In the genomic region with DNA sequence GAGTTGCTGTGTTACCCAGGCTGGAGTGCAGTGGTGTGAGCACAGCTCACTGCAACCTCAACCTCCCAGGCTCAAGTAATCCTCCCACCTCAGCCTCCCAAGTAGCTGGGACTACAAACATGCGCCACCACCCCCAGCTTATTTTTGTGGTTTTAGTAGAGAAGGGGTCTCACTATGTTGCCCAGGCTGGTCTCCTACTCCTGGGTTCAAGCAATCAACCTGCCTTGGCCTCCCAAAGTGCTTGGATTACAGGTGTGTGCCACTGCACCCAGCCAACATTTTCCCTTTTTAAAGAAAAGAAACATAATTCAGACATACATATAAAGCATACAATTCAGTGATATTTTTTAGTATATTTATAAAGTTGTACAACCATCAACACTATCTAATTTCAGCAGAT, we compare ENCODE assay signal across 1 cellular context.
A peak's percentile ranks its signal among the peaks of the same experiment; 100 is the strongest.
TF ChIP-seq lines count a peak whose summit lies in the region.

No MANE protein-coding gene starts in this region.

TF ChIP-seq in WTC11, 78 proteins besides CTCF, POLR2A, EP300 and RAD21:
- TF ChIP-seq, protein P1, sequence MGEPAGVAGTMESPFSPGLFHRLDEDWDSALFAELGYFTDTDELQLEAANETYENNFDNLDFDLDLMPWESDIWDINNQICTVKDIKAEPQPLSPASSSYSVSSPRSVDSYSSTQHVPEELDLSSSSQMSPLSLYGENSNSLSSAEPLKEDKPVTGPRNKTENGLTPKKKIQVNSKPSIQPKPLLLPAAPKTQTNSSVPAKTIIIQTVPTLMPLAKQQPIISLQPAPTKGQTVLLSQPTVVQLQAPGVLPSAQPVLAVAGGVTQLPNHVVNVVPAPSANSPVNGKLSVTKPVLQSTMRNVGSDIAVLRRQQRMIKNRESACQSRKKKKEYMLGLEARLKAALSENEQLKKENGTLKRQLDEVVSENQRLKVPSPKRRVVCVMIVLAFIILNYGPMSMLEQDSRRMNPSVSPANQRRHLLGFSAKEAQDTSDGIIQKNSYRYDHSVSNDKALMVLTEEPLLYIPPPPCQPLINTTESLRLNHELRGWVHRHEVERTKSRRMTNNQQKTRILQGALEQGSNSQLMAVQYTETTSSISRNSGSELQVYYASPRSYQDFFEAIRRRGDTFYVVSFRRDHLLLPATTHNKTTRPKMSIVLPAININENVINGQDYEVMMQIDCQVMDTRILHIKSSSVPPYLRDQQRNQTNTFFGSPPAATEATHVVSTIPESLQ (CRISPR knock-in tag; IDR thresholded peaks at IDR 0.05), result no peak
- TF ChIP-seq NFYB (CRISPR knock-in tag; conservative IDR thresholded peaks at IDR 0.05; ENCODE audit: low read depth) (no peak), ATF1 (CRISPR knock-in tag; IDR thresholded peaks at IDR 0.05) (no peak), GTF2I (CRISPR knock-in tag; conservative IDR thresholded peaks at IDR 0.05) (0 out of 2 replicates have a peak, but pooled peaks have one; percentile 14), ZNF121 (CRISPR knock-in tag; IDR thresholded peaks at IDR 0.05) (peak; percentile 94)
- TF ChIP-seq, protein P2, sequence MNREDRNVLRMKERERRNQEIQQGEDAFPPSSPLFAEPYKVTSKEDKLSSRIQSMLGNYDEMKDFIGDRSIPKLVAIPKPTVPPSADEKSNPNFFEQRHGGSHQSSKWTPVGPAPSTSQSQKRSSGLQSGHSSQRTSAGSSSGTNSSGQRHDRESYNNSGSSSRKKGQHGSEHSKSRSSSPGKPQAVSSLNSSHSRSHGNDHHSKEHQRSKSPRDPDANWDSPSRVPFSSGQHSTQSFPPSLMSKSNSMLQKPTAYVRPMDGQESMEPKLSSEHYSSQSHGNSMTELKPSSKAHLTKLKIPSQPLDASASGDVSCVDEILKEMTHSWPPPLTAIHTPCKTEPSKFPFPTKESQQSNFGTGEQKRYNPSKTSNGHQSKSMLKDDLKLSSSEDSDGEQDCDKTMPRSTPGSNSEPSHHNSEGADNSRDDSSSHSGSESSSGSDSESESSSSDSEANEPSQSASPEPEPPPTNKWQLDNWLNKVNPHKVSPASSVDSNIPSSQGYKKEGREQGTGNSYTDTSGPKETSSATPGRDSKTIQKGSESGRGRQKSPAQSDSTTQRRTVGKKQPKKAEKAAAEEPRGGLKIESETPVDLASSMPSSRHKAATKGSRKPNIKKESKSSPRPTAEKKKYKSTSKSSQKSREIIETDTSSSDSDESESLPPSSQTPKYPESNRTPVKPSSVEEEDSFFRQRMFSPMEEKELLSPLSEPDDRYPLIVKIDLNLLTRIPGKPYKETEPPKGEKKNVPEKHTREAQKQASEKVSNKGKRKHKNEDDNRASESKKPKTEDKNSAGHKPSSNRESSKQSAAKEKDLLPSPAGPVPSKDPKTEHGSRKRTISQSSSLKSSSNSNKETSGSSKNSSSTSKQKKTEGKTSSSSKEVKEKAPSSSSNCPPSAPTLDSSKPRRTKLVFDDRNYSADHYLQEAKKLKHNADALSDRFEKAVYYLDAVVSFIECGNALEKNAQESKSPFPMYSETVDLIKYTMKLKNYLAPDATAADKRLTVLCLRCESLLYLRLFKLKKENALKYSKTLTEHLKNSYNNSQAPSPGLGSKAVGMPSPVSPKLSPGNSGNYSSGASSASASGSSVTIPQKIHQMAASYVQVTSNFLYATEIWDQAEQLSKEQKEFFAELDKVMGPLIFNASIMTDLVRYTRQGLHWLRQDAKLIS (CRISPR knock-in tag; IDR thresholded peaks at IDR 0.05; ENCODE audit: borderline replicate concordance), result no peak
